In genomic region chr2:102240640-102241370, GRCh38 we compare ENCODE assay signal across 1 cellular context.
TF ChIP-seq lines count a peak whose summit lies in the region.

No MANE protein-coding gene starts in this region.

TF ChIP-seq in HepG2, 621 proteins besides CTCF, POLR2A, EP300 and RAD21 (continued from another document and continues in another):
- TF ChIP-seq ETS1 (CRISPR knock-in tag; IDR thresholded peaks at IDR 0.05) (no peak), ZNF546 (CRISPR knock-in tag; conservative IDR thresholded peaks at IDR 0.05) (0 out of 2 replicates have a peak, but pooled peaks have one; percentile 53), ZBTB14 (CRISPR knock-in tag; IDR thresholded peaks at IDR 0.05) (no peak), NCOA2 (CRISPR knock-in tag; IDR thresholded peaks at IDR 0.05) (peak; percentile 89), ZNF782 (CRISPR knock-in tag; IDR thresholded peaks at IDR 0.05; ENCODE audit: borderline replicate concordance) (no peak; the same call in 1 of the 2 replicates), IRF9 (CRISPR knock-in tag; IDR thresholded peaks at IDR 0.05; ENCODE audit: borderline replicate concordance) (peak; percentile 79; the same call in 1 of the 2 replicates), ZNF124 (CRISPR knock-in tag; IDR thresholded peaks at IDR 0.05) (peak; percentile 96), KIAA2018 (CRISPR knock-in tag; IDR thresholded peaks at IDR 0.05; ENCODE audit: borderline replicate concordance) (no peak), DRAP1 (CRISPR knock-in tag; IDR thresholded peaks at IDR 0.05) (peak; percentile 52; the same call in 1 of the 2 replicates), PREB (CRISPR knock-in tag; IDR thresholded peaks at IDR 0.05) (no peak), ZNF75D (CRISPR knock-in tag; IDR thresholded peaks at IDR 0.05; ENCODE audit: borderline replicate concordance) (no peak), RFX3 (CRISPR knock-in tag; IDR thresholded peaks at IDR 0.05) (no peak), ZNF724P (CRISPR knock-in tag; IDR thresholded peaks at IDR 0.05; ENCODE audit: borderline replicate concordance) (no peak; the same call in 1 of the 2 replicates), TBX2 (CRISPR knock-in tag; IDR thresholded peaks at IDR 0.05; ENCODE audit: borderline replicate concordance) (peak; percentile 87), FOSL2 (CRISPR knock-in tag; IDR thresholded peaks at IDR 0.05) (peak; percentile 76), MYC (CRISPR knock-in tag; IDR thresholded peaks at IDR 0.05; ENCODE audit: borderline replicate concordance) (peak; percentile 60; the same call in 1 of the 2 replicates), ETV6 (CRISPR knock-in tag; conservative IDR thresholded peaks at IDR 0.05) (peak; percentile 61; the same call in 1 of the 2 replicates), HOXA9 (CRISPR knock-in tag; IDR thresholded peaks at IDR 0.05; ENCODE audit: borderline replicate concordance) (no peak), ZZZ3 (CRISPR knock-in tag; IDR thresholded peaks at IDR 0.05; ENCODE audit: borderline replicate concordance) (no peak), GZF1 (CRISPR knock-in tag; IDR thresholded peaks at IDR 0.05) (0 out of 2 replicates have a peak, but pooled peaks have one; percentile 16), PAF1 (CRISPR knock-in tag; IDR thresholded peaks at IDR 0.05) (no peak), ZMYM2 (CRISPR knock-in tag; IDR thresholded peaks at IDR 0.05) (peak; percentile 73; the same call in 1 of the 2 replicates), ZNF282 (IDR thresholded peaks at IDR 0.05; ENCODE audit: partially characterized antibody) (no peak), SALL1 (CRISPR knock-in tag; IDR thresholded peaks at IDR 0.05) (peak; percentile 98), ZNF816 (CRISPR knock-in tag; IDR thresholded peaks at IDR 0.05; ENCODE audit: borderline replicate concordance) (no peak; the same call in 1 of the 2 replicates), ZBTB39 (CRISPR knock-in tag; IDR thresholded peaks at IDR 0.05) (peak; percentile 69; the same call in 1 of the 2 replicates), REPIN1 (CRISPR knock-in tag; IDR thresholded peaks at IDR 0.05; ENCODE audit: borderline replicate concordance, low read depth) (peak; percentile 84; the same call in 1 of the 2 replicates), TGIF2 (CRISPR knock-in tag; IDR thresholded peaks at IDR 0.05) (0 out of 2 replicates have a peak, but pooled peaks have one; percentile 42), ZNF337 (CRISPR knock-in tag; IDR thresholded peaks at IDR 0.05; ENCODE audit: borderline replicate concordance, low read depth) (no peak), ZBTB26 (CRISPR knock-in tag; IDR thresholded peaks at IDR 0.05; ENCODE audit: borderline replicate concordance) (peak; percentile 85), ARHGAP35 (CRISPR knock-in tag; IDR thresholded peaks at IDR 0.05; ENCODE audit: borderline replicate concordance) (peak; percentile 81; the same call in 1 of the 2 replicates), ZXDC (CRISPR knock-in tag; IDR thresholded peaks at IDR 0.05) (no peak), PRDM4 (CRISPR knock-in tag; IDR thresholded peaks at IDR 0.05; ENCODE audit: borderline replicate concordance) (no peak; the same call in 1 of the 2 replicates), ZNF557 (CRISPR knock-in tag; IDR thresholded peaks at IDR 0.05) (peak; percentile 71; the same call in 1 of the 2 replicates)
